8 cellular contexts compared by ENCODE assay signal in the genomic region with DNA sequence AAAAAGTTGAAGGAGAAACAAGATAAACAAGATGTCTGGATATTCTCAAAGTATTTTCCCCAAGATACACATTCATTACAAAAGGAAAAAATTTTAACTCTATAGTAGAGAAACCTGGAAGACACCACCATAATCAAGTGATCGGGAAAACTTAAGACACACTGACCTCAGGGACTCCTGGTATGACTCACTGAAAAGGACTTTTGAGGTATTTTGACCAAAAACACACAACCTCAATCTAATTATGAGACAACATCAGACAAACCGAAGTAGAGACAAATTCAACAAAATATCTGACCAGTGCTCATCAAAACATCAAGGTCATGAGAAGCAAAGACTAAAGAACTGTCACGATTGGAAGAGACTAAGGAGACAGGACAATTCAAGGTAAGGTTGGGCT. TPM values are rescaled to one million over a fixed set of nuclear protein-coding genes. Genes with fewer than 3 reads are reported as not detected.
DNase-seq lines count a peak whose midpoint lies in the region; ATAC-seq and TF ChIP-seq lines count a peak whose summit lies in the region.

No MANE protein-coding gene starts in this region.

- H3K27me3 ChIP-seq in KMS-11 (ENCODE audit: insufficient read depth, low read depth) (no peaks in the 10 kb centered on the region), skeletal muscle satellite cell (ENCODE audit: control insufficient read depth, insufficient read depth, low read length) (no peaks in the 10 kb centered on the region)

- peak overlapping the region; percentile 29; the same call in 1 of the 2 replicates for H3K27ac ChIP-seq in KMS-11

- DNase-seq in dermis blood vessel endothelial cell: peak; percentile 40
- no peak for DNase-seq in NCI-H524 (lab: John Stamatoyannopoulos, UW)
- DNase-seq in posterior cingulate gyrus: no peak
- DNase-seq in globus pallidus (ENCODE audit: low spot score): no peak
- no peak for DNase-seq in T1000 (lab: John Stamatoyannopoulos, UW)

- H3K4me1 ChIP-seq in KMS-11 (ENCODE audit: low read depth, poor library complexity, severe bottlenecking): peaks cover 61% of the 10 kb centered on the region
- peaks cover 59% of the 10 kb centered on the region for H3K4me1 ChIP-seq in skeletal muscle satellite cell (ENCODE audit: control insufficient read depth, insufficient read depth, low read length)

- intact Hi-C loops in posterior cingulate gyrus (cut with DNase I): no loop called here

- H3K9ac ChIP-seq in KMS-11 (no peak overlapping the region; the same call in 1 of the 2 replicates), skeletal muscle satellite cell (ENCODE audit: low read depth, low read length) (peak overlapping the region; percentile 59)

- TF ChIP-seq CTCF in KMS-11 (conservative IDR thresholded peaks at IDR 0.05; ENCODE audit: low read depth, low read length): no peak

- no peaks in the 10 kb centered on the region for H4K20me1 ChIP-seq in KMS-11 (ENCODE audit: insufficient read depth)

- H3K36me3 ChIP-seq in KMS-11 (ENCODE audit: insufficient read depth) (no peaks in the 10 kb centered on the region), skeletal muscle satellite cell (ENCODE audit: insufficient read depth, low read length) (no peaks in the 10 kb centered on the region)

- H3K79me2 ChIP-seq in KMS-11 (ENCODE audit: insufficient read depth, low read depth): no peaks in the 10 kb centered on the region; the same call in 1 of the 2 replicates

- H3K4me2 ChIP-seq in KMS-11 (peak overlapping the region; percentile 95), skeletal muscle satellite cell (ENCODE audit: low read length) (peak overlapping the region; percentile 78)

- ATAC-seq in GM18868 (IDR thresholded peaks at IDR 0.05; ENCODE audit: unreplicated experiment): peak; percentile 48

- no peak overlapping the region for H2AFZ ChIP-seq in KMS-11 (ENCODE audit: low read depth)

- H3K9me3 ChIP-seq in skeletal muscle satellite cell (replicated peaks; ENCODE audit: low read length): no peaks in the 10 kb centered on the region

- H3K4me3 ChIP-seq in KMS-11 (IDR thresholded peaks at IDR 0.05; ENCODE audit: insufficient read depth, low read depth, low read length): no peak overlapping the region
- peak overlapping the region; percentile 58 for H3K4me3 ChIP-seq in skeletal muscle satellite cell (ENCODE audit: low read length)

RNA-seq across cellular contexts. Expression of a gene that starts 34.7 kb away (rescaled TPM):
- 36.9 and 43.3 TPM in 2 replicates for total RNA-seq in dermis blood vessel endothelial cell
- 15.0 and 19.9 TPM in 2 replicates for total RNA-seq in skeletal muscle satellite cell (2012; rRNA removed)
